Comparison of ENCODE assay signal across 1 cellular context in the genomic region with DNA sequence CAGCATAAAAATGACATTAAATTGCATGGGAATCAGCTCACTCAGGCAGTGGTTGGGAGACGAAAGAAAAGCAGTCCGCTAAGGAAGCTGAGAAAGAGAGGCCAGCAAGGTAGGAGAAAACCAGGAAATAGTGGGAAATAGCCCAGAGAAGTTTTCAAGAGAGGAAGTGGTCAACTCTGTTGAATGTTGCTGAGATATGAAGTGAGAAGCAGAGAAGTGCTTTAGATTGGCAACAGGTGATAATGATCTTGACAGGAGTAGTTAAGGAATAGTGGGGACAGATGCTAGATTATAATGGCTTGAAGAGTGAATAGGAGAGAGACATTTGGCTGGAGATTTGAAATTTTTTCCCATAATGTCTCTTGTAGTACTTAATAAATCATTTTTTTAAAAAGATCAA.
A peak's percentile ranks its signal among the peaks of the same experiment; 100 is the strongest.
TF ChIP-seq lines count a peak whose summit lies in the region.

No MANE protein-coding gene starts in this region.

TF ChIP-seq in K562, 482 proteins besides CTCF, POLR2A, EP300 and RAD21:
- TF ChIP-seq SIN3B (IDR thresholded peaks at IDR 0.05; ENCODE audit: low read depth) (no peak), MEIS2 (IDR thresholded peaks at IDR 0.05; ENCODE audit: partially characterized antibody) (peak; percentile 58), SMC3 (conservative IDR thresholded peaks at IDR 0.05; ENCODE audit: insufficient read depth, low read depth, low read length) (no peak), CREM (IDR thresholded peaks at IDR 0.05; ENCODE audit: low read depth) (no peak), HNRNPLL (IDR thresholded peaks at IDR 0.05; ENCODE audit: low read depth, low read length, poor library complexity, severe bottlenecking) (no peak), TEAD4 (IDR thresholded peaks at IDR 0.05; ENCODE audit: low read length) (peak; percentile 32; the same call in 1 of the 2 replicates), TEAD4 (CRISPR knock-in tag; IDR thresholded peaks at IDR 0.05; ENCODE audit: borderline replicate concordance) (no peak), SMARCE1 (IDR thresholded peaks at IDR 0.05) (peak; percentile 68; the same call in 1 of the 2 replicates), ELF2 (CRISPR knock-in tag; IDR thresholded peaks at IDR 0.05) (peak; percentile 54; the same call in 1 of the 2 replicates), MEF2D (tag; conservative IDR thresholded peaks at IDR 0.05; ENCODE audit: low read depth) (no peak), GABPA (tag; conservative IDR thresholded peaks at IDR 0.05; ENCODE audit: low read depth) (peak; percentile 52), SIX5 (IDR thresholded peaks at IDR 0.05; ENCODE audit: borderline replicate concordance in 1 of 2, insufficient read depth in 1 of 2, low read depth in 1 of 2, low read length in 2 of 2) (no peak), SPI1 (IDR thresholded peaks at IDR 0.05; ENCODE audit: borderline replicate concordance, low read depth, low read length) (peak; percentile 92), DPF2 (IDR thresholded peaks at IDR 0.05) (0 out of 2 replicates have a peak, but pooled peaks have one; percentile 17), GATAD2B (IDR thresholded peaks at IDR 0.05; ENCODE audit: borderline replicate concordance) (no peak), CBFA2T3 (IDR thresholded peaks at IDR 0.05) (peak; percentile 15; the same call in 1 of the 2 replicates), ELF1 (tag; IDR thresholded peaks at IDR 0.05) (peak; percentile 49), XRCC3 (IDR thresholded peaks at IDR 0.05) (no peak), ARID1B (IDR thresholded peaks at IDR 0.05) (peak; percentile 35; the same call in 1 of the 2 replicates), ETV6 (IDR thresholded peaks at IDR 0.05; ENCODE audit: borderline replicate concordance in 1 of 2, low read depth in 2 of 2, low read length in 1 of 2) (peak in 1 of 2 experiments; percentile 68; a peak in 1 of 4 replicates), ETV6 (CRISPR knock-in tag; IDR thresholded peaks at IDR 0.05; ENCODE audit: borderline replicate concordance) (no peak), NCOA4 (IDR thresholded peaks at IDR 0.05; ENCODE audit: partially characterized antibody) (no peak), ZC3H8 (IDR thresholded peaks at IDR 0.05) (no peak), RCOR1 (IDR thresholded peaks at IDR 0.05; ENCODE audit: borderline replicate concordance in 1 of 2, low read depth in 2 of 2, low read length in 2 of 2) (peak in 1 of 2 experiments; percentile 29; a peak in 1 of 4 replicates)
- TF ChIP-seq, protein P1, sequence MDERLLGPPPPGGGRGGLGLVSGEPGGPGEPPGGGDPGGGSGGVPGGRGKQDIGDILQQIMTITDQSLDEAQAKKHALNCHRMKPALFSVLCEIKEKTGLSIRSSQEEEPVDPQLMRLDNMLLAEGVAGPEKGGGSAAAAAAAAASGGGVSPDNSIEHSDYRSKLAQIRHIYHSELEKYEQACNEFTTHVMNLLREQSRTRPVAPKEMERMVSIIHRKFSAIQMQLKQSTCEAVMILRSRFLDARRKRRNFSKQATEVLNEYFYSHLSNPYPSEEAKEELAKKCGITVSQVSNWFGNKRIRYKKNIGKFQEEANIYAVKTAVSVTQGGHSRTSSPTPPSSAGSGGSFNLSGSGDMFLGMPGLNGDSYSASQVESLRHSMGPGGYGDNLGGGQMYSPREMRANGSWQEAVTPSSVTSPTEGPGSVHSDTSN (CRISPR knock-in tag; IDR thresholded peaks at IDR 0.05; ENCODE audit: low read depth), result no peak
- TF ChIP-seq, protein P1 (tag; conservative IDR thresholded peaks at IDR 0.05; ENCODE audit: low read depth), result 0 out of 2 replicates have a peak, but pooled peaks have one; percentile 26
- TF ChIP-seq, protein P2, sequence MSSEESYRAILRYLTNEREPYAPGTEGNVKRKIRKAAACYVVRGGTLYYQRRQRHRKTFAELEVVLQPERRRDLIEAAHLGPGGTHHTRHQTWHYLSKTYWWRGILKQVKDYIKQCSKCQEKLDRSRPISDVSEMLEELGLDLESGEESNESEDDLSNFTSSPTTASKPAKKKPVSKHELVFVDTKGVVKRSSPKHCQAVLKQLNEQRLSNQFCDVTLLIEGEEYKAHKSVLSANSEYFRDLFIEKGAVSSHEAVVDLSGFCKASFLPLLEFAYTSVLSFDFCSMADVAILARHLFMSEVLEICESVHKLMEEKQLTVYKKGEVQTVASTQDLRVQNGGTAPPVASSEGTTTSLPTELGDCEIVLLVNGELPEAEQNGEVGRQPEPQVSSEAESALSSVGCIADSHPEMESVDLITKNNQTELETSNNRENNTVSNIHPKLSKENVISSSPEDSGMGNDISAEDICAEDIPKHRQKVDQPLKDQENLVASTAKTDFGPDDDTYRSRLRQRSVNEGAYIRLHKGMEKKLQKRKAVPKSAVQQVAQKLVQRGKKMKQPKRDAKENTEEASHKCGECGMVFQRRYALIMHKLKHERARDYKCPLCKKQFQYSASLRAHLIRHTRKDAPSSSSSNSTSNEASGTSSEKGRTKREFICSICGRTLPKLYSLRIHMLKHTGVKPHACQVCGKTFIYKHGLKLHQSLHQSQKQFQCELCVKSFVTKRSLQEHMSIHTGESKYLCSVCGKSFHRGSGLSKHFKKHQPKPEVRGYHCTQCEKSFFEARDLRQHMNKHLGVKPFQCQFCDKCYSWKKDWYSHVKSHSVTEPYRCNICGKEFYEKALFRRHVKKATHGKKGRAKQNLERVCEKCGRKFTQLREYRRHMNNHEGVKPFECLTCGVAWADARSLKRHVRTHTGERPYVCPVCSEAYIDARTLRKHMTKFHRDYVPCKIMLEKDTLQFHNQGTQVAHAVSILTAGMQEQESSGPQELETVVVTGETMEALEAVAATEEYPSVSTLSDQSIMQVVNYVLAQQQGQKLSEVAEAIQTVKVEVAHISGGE (CRISPR knock-in tag; IDR thresholded peaks at IDR 0.05), result no peak
- TF ChIP-seq, protein P3, sequence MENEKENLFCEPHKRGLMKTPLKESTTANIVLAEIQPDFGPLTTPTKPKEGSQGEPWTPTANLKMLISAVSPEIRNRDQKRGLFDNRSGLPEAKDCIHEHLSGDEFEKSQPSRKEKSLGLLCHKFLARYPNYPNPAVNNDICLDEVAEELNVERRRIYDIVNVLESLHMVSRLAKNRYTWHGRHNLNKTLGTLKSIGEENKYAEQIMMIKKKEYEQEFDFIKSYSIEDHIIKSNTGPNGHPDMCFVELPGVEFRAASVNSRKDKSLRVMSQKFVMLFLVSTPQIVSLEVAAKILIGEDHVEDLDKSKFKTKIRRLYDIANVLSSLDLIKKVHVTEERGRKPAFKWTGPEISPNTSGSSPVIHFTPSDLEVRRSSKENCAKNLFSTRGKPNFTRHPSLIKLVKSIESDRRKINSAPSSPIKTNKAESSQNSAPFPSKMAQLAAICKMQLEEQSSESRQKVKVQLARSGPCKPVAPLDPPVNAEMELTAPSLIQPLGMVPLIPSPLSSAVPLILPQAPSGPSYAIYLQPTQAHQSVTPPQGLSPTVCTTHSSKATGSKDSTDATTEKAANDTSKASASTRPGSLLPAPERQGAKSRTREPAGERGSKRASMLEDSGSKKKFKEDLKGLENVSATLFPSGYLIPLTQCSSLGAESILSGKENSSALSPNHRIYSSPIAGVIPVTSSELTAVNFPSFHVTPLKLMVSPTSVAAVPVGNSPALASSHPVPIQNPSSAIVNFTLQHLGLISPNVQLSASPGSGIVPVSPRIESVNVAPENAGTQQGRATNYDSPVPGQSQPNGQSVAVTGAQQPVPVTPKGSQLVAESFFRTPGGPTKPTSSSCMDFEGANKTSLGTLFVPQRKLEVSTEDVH (IDR thresholded peaks at IDR 0.05; ENCODE audit: low read depth, partially characterized antibody), result peak; percentile 29
- TF ChIP-seq, protein P4, sequence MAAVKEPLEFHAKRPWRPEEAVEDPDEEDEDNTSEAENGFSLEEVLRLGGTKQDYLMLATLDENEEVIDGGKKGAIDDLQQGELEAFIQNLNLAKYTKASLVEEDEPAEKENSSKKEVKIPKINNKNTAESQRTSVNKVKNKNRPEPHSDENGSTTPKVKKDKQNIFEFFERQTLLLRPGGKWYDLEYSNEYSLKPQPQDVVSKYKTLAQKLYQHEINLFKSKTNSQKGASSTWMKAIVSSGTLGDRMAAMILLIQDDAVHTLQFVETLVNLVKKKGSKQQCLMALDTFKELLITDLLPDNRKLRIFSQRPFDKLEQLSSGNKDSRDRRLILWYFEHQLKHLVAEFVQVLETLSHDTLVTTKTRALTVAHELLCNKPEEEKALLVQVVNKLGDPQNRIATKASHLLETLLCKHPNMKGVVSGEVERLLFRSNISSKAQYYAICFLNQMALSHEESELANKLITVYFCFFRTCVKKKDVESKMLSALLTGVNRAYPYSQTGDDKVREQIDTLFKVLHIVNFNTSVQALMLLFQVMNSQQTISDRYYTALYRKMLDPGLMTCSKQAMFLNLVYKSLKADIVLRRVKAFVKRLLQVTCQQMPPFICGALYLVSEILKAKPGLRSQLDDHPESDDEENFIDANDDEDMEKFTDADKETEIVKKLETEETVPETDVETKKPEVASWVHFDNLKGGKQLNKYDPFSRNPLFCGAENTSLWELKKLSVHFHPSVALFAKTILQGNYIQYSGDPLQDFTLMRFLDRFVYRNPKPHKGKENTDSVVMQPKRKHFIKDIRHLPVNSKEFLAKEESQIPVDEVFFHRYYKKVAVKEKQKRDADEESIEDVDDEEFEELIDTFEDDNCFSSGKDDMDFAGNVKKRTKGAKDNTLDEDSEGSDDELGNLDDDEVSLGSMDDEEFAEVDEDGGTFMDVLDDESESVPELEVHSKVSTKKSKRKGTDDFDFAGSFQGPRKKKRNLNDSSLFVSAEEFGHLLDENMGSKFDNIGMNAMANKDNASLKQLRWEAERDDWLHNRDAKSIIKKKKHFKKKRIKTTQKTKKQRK (IDR thresholded peaks at IDR 0.05; ENCODE audit: borderline replicate concordance, low read depth, low read length), result no peak
- TF ChIP-seq, protein P5, sequence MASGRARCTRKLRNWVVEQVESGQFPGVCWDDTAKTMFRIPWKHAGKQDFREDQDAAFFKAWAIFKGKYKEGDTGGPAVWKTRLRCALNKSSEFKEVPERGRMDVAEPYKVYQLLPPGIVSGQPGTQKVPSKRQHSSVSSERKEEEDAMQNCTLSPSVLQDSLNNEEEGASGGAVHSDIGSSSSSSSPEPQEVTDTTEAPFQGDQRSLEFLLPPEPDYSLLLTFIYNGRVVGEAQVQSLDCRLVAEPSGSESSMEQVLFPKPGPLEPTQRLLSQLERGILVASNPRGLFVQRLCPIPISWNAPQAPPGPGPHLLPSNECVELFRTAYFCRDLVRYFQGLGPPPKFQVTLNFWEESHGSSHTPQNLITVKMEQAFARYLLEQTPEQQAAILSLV (tag; IDR thresholded peaks at IDR 0.05), result no peak
- TF ChIP-seq, protein P6, sequence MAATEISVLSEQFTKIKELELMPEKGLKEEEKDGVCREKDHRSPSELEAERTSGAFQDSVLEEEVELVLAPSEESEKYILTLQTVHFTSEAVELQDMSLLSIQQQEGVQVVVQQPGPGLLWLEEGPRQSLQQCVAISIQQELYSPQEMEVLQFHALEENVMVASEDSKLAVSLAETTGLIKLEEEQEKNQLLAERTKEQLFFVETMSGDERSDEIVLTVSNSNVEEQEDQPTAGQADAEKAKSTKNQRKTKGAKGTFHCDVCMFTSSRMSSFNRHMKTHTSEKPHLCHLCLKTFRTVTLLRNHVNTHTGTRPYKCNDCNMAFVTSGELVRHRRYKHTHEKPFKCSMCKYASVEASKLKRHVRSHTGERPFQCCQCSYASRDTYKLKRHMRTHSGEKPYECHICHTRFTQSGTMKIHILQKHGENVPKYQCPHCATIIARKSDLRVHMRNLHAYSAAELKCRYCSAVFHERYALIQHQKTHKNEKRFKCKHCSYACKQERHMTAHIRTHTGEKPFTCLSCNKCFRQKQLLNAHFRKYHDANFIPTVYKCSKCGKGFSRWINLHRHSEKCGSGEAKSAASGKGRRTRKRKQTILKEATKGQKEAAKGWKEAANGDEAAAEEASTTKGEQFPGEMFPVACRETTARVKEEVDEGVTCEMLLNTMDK (IDR thresholded peaks at IDR 0.05; ENCODE audit: borderline replicate concordance, insufficient read depth, low read depth, low read length, poor library complexity, severe bottlenecking), result no peak
- TF ChIP-seq, protein P7, sequence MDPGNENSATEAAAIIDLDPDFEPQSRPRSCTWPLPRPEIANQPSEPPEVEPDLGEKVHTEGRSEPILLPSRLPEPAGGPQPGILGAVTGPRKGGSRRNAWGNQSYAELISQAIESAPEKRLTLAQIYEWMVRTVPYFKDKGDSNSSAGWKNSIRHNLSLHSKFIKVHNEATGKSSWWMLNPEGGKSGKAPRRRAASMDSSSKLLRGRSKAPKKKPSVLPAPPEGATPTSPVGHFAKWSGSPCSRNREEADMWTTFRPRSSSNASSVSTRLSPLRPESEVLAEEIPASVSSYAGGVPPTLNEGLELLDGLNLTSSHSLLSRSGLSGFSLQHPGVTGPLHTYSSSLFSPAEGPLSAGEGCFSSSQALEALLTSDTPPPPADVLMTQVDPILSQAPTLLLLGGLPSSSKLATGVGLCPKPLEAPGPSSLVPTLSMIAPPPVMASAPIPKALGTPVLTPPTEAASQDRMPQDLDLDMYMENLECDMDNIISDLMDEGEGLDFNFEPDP (CRISPR knock-in tag; IDR thresholded peaks at IDR 0.05), result no peak
